Comparison of ENCODE assay signal across 31 cellular contexts in the genomic region with DNA sequence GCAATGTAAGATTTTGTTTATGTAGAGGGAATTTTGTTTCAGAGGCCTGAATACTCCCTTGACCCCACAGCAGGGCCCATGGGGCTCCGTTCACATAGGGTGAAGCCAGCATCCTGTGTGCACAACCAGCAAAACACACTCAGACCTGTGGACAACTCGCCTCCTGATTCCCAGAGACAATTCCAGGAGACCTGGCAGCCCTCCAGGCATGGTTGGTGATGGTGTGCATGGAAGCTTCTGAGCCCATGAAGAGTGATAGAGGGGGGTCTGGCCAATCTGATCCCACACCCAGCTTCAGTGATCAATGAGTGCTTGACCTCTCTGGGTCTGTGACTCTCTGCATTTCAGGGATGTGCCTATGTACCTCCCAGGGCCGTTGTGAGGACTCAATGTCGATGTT.
"Had no signal": no experiment of that assay in that cellular context is flagged by ENCODE, and none has a peak within 500 bp of the region (broad histone marks: within the 10 kb centered on the region; RNA-seq: fewer than 3 reads in every experiment).

No MANE protein-coding gene starts in this region.

- H3K4me1 ChIP-seq: adrenal gland, body of pancreas, colonic mucosa, esophagus muscularis mucosa, gastroesophageal sphincter had no signal

- DNase-seq: activated CD4-positive, alpha-beta memory T cell treated with anti-CD3 and anti-CD28 coated beads for 36 hours; activated CD4-positive, alpha-beta T cell treated with anti-CD3 and anti-CD28 coated beads for 36 hours; activated CD4-positive, alpha-beta T cell treated with anti-CD3 and anti-CD28 coated beads, Interleukin-2, amount 10 ng/mL, durations not matched to agents 24 days and 14 days; activated CD4-positive, CD25-positive, alpha-beta regulatory T cell; activated CD4-positive, CD25-positive, alpha-beta regulatory T cell treated with anti-CD3 and anti-CD28 coated beads, Interleukin-2, amount 50 U/mL, for 72 hours; activated CD8-positive, alpha-beta memory T cell treated with anti-CD3 and anti-CD28 coated beads, Interleukin-2, amount 10 ng/mL, durations not matched to agents 7 days and 5 days; activated CD8-positive, alpha-beta memory T cell treated with anti-CD3 and anti-CD28 coated beads, Interleukin-2, amount 50 U/mL, for 4 hours; activated CD8-positive, alpha-beta T cell treated with anti-CD3 and anti-CD28 coated beads, Interleukin-2, amount 10 ng/mL, durations not matched to agents 7 days and 5 days; activated effector memory CD4-positive, alpha-beta T cell treated with anti-CD3 and anti-CD28 coated beads, Interleukin-2, amount 50 U/mL, for 16 hours; activated naive CD4-positive, alpha-beta T cell treated with anti-CD3 and anti-CD28 coated beads for 36 hours; activated naive CD8-positive, alpha-beta T cell treated with anti-CD3 and anti-CD28 coated beads for 36 hours; activated naive CD8-positive, alpha-beta T cell treated with anti-CD3 and anti-CD28 coated beads, Interleukin-2, amount 50 U/mL, for 24 hours; activated T-cell treated with anti-CD3 and anti-CD28 coated beads, Interleukin-2, amount 50 U/mL, for 1 hour; activated T-cell treated with anti-CD3 and anti-CD28 coated beads, Interleukin-2, amount 50 U/mL, for 48 hours; amygdala; aorta; body of pancreas; central memory CD4-positive, alpha-beta T cell; cerebellar nuclear complex; colonic mucosa; dorsolateral prefrontal cortex; effector memory CD4-positive, alpha-beta T cell; erythroblast; T-helper 2 cell had no signal

- H3K36me3 ChIP-seq: adrenal gland, colonic mucosa, esophagus muscularis mucosa, gastroesophageal sphincter had no signal

- ATAC-seq: activated CD4-positive, alpha-beta T cell treated with anti-CD3 and anti-CD28 coated beads for 36 hours; activated CD8-positive, alpha-beta memory T cell treated with anti-CD3 and anti-CD28 coated beads, Interleukin-2, amount 10 ng/mL, durations not matched to agents 7 days and 5 days; activated CD8-positive, alpha-beta T cell treated with anti-CD3 and anti-CD28 coated beads, Interleukin-2, amount 10 ng/mL, durations not matched to agents 7 days and 5 days; activated naive CD8-positive, alpha-beta T cell treated with anti-CD3 and anti-CD28 coated beads, Interleukin-2, amount 50 U/mL, for 24 hours; gastroesophageal sphincter had no signal

- H3K27me3 ChIP-seq: adrenal gland, body of pancreas, colonic mucosa had no signal

- H3K9me3 ChIP-seq: adrenal gland, body of pancreas, colonic mucosa, esophagus muscularis mucosa, gastroesophageal sphincter had no signal

- H3K27me3 Mint-ChIP-seq: activated naive CD8-positive, alpha-beta T cell treated with anti-CD3 and anti-CD28 coated beads for 36 hours had no signal

- H3K36me3 Mint-ChIP-seq: activated CD4-positive, alpha-beta memory T cell treated with anti-CD3 and anti-CD28 coated beads for 36 hours; activated CD8-positive, alpha-beta memory T cell treated with anti-CD3 and anti-CD28 coated beads, Interleukin-2, amount 10 ng/mL, durations not matched to agents 7 days and 5 days; activated naive CD4-positive, alpha-beta T cell treated with anti-CD3 and anti-CD28 coated beads, Interleukin-2, amount 50 U/mL, for 24 hours; activated naive CD8-positive, alpha-beta T cell treated with anti-CD3 and anti-CD28 coated beads for 36 hours had no signal

- H3K27ac Mint-ChIP-seq: activated CD4-positive, alpha-beta memory T cell treated with anti-CD3 and anti-CD28 coated beads for 36 hours; activated CD4-positive, alpha-beta T cell treated with anti-CD3 and anti-CD28 coated beads for 36 hours; activated CD4-positive, alpha-beta T cell treated with anti-CD3 and anti-CD28 coated beads, Interleukin-2, amount 10 ng/mL, durations not matched to agents 24 days and 14 days; activated CD8-positive, alpha-beta memory T cell treated with anti-CD3 and anti-CD28 coated beads, Interleukin-2, amount 10 ng/mL, durations not matched to agents 7 days and 5 days; activated CD8-positive, alpha-beta T cell treated with anti-CD3 and anti-CD28 coated beads, Interleukin-2, amount 10 ng/mL, durations not matched to agents 7 days and 5 days; activated naive CD4-positive, alpha-beta T cell treated with anti-CD3 and anti-CD28 coated beads for 36 hours; activated naive CD4-positive, alpha-beta T cell treated with anti-CD3 and anti-CD28 coated beads, Interleukin-2, amount 50 U/mL, for 24 hours; activated naive CD8-positive, alpha-beta T cell treated with anti-CD3 and anti-CD28 coated beads for 36 hours; activated naive CD8-positive, alpha-beta T cell treated with anti-CD3 and anti-CD28 coated beads, Interleukin-2, amount 50 U/mL, for 24 hours; activated T-helper 1 cell treated with anti-CD3 and anti-CD28 coated beads, Interleukin-12 subunit alpha, Interleukin-12 subunit beta, Interleukin-2, Interleukin-4 antibody, amounts not matched to agents 30 ng/mL and 10 ng/mL and 1 ng/mL, durations not matched to agents 14 hours and 24 hours and 36 hours; activated T-helper 2 cell treated with anti-CD3 and anti-CD28 coated beads, Interferon-gamma antibody, Interleukin-2, Interleukin-4, amounts not matched to agents 10 μg/mL and 5 μg/mL and 100 μg/mL, durations not matched to agents 14 hours and 24 hours and 36 hours; dendritic cell treated with granulocyte-macrophage colony-stimulating factor and Interleukin-4, amounts not matched to agents 40 ng/mL and 50 ng/mL, for 4 days had no signal

- H3K4me3 ChIP-seq: adrenal gland, body of pancreas, colonic mucosa, dorsolateral prefrontal cortex, esophagus muscularis mucosa, gastroesophageal sphincter had no signal

- H3K9me3 Mint-ChIP-seq: activated CD4-positive, alpha-beta memory T cell treated with anti-CD3 and anti-CD28 coated beads for 36 hours; activated CD4-positive, alpha-beta T cell treated with anti-CD3 and anti-CD28 coated beads, Interleukin-2, amount 10 ng/mL, durations not matched to agents 24 days and 14 days; activated naive CD4-positive, alpha-beta T cell treated with anti-CD3 and anti-CD28 coated beads for 36 hours; activated naive CD4-positive, alpha-beta T cell treated with anti-CD3 and anti-CD28 coated beads, Interleukin-2, amount 50 U/mL, for 24 hours; activated naive CD8-positive, alpha-beta T cell treated with anti-CD3 and anti-CD28 coated beads for 36 hours; activated naive CD8-positive, alpha-beta T cell treated with anti-CD3 and anti-CD28 coated beads, Interleukin-2, amount 50 U/mL, for 24 hours; activated T-helper 1 cell treated with anti-CD3 and anti-CD28 coated beads, Interleukin-12 subunit alpha, Interleukin-12 subunit beta, Interleukin-2, Interleukin-4 antibody, amounts not matched to agents 30 ng/mL and 10 ng/mL and 1 ng/mL, durations not matched to agents 14 hours and 24 hours and 36 hours; activated T-helper 2 cell treated with anti-CD3 and anti-CD28 coated beads, Interferon-gamma antibody, Interleukin-2, Interleukin-4, amounts not matched to agents 10 μg/mL and 5 μg/mL and 100 μg/mL, durations not matched to agents 14 hours and 24 hours and 36 hours; dendritic cell treated with granulocyte-macrophage colony-stimulating factor and Interleukin-4, amounts not matched to agents 40 ng/mL and 50 ng/mL, for 4 days had no signal

- H3K4me3 Mint-ChIP-seq: activated CD4-positive, alpha-beta memory T cell treated with anti-CD3 and anti-CD28 coated beads for 36 hours; activated CD4-positive, alpha-beta T cell treated with anti-CD3 and anti-CD28 coated beads for 36 hours; activated CD4-positive, alpha-beta T cell treated with anti-CD3 and anti-CD28 coated beads, Interleukin-2, amount 10 ng/mL, durations not matched to agents 24 days and 14 days; activated CD8-positive, alpha-beta memory T cell treated with anti-CD3 and anti-CD28 coated beads, Interleukin-2, amount 10 ng/mL, durations not matched to agents 7 days and 5 days; activated CD8-positive, alpha-beta T cell treated with anti-CD3 and anti-CD28 coated beads, Interleukin-2, amount 10 ng/mL, durations not matched to agents 7 days and 5 days; activated naive CD4-positive, alpha-beta T cell treated with anti-CD3 and anti-CD28 coated beads for 36 hours; activated naive CD4-positive, alpha-beta T cell treated with anti-CD3 and anti-CD28 coated beads, Interleukin-2, amount 50 U/mL, for 24 hours; activated naive CD8-positive, alpha-beta T cell treated with anti-CD3 and anti-CD28 coated beads for 36 hours; activated naive CD8-positive, alpha-beta T cell treated with anti-CD3 and anti-CD28 coated beads, Interleukin-2, amount 50 U/mL, for 24 hours; activated T-helper 1 cell treated with anti-CD3 and anti-CD28 coated beads, Interleukin-12 subunit alpha, Interleukin-12 subunit beta, Interleukin-2, Interleukin-4 antibody, amounts not matched to agents 30 ng/mL and 10 ng/mL and 1 ng/mL, durations not matched to agents 14 hours and 24 hours and 36 hours; dendritic cell treated with granulocyte-macrophage colony-stimulating factor and Interleukin-4, amounts not matched to agents 40 ng/mL and 50 ng/mL, for 4 days had no signal

- H3K4me1 Mint-ChIP-seq: activated CD4-positive, alpha-beta T cell treated with anti-CD3 and anti-CD28 coated beads for 36 hours; activated CD4-positive, alpha-beta T cell treated with anti-CD3 and anti-CD28 coated beads, Interleukin-2, amount 10 ng/mL, durations not matched to agents 24 days and 14 days; activated CD8-positive, alpha-beta memory T cell treated with anti-CD3 and anti-CD28 coated beads, Interleukin-2, amount 10 ng/mL, durations not matched to agents 7 days and 5 days; activated naive CD4-positive, alpha-beta T cell treated with anti-CD3 and anti-CD28 coated beads, Interleukin-2, amount 50 U/mL, for 24 hours; activated naive CD8-positive, alpha-beta T cell treated with anti-CD3 and anti-CD28 coated beads for 36 hours; activated naive CD8-positive, alpha-beta T cell treated with anti-CD3 and anti-CD28 coated beads, Interleukin-2, amount 50 U/mL, for 24 hours had no signal

- H3K27ac ChIP-seq: adrenal gland, body of pancreas, colonic mucosa, dorsolateral prefrontal cortex, esophagus muscularis mucosa, gastroesophageal sphincter had no signal
